20 cellular contexts compared by ENCODE assay signal in genomic region chr1:230806552-230806951, GRCh38. TPM values are rescaled to one million over a fixed set of nuclear protein-coding genes. Genes with fewer than 3 reads are reported as not detected.
DNase-seq lines count a peak whose midpoint lies in the region; ATAC-seq and TF ChIP-seq lines count a peak whose summit lies in the region.
"Had no signal": no experiment of that assay in that cellular context is flagged by ENCODE, and none has a peak within 500 bp of the region (broad histone marks: within the 10 kb centered on the region; RNA-seq: fewer than 3 reads in every experiment).

No MANE protein-coding gene starts in this region.

- TF ChIP-seq EP300 in esophagus muscularis mucosa (IDR thresholded peaks at IDR 0.05), result no peak

- H3K36me3 ChIP-seq in esophagus muscularis mucosa, result no peaks in the 10 kb centered on the region
- no peaks in the 10 kb centered on the region for H3K36me3 ChIP-seq in gastrocnemius medialis
- H3K36me3 ChIP-seq in GM23338 (ENCODE audit: insufficient read depth), result no peaks in the 10 kb centered on the region

- H3K27me3 ChIP-seq in right cardiac atrium (ENCODE audit: control insufficient read depth, insufficient read depth), result no peaks in the 10 kb centered on the region
- no peaks in the 10 kb centered on the region for H3K27me3 ChIP-seq in esophagus muscularis mucosa
- no peaks in the 10 kb centered on the region for H3K27me3 ChIP-seq in gastrocnemius medialis
- H3K27me3 ChIP-seq in GM23338 (ENCODE audit: insufficient read depth), result no peaks in the 10 kb centered on the region

- no peak for TF ChIP-seq POLR2A in esophagus muscularis mucosa (IDR thresholded peaks at IDR 0.05; ENCODE audit: low read depth)
- no peak for TF ChIP-seq POLR2A in gastrocnemius medialis (IDR thresholded peaks at IDR 0.05)

- H3K4me3 ChIP-seq in right cardiac atrium (ENCODE audit: low read length) (no peak overlapping the region), esophagus muscularis mucosa (no peak overlapping the region), gastrocnemius medialis (no peak overlapping the region), GM23338 (no peak overlapping the region)

- no peak for TF ChIP-seq CTCF in esophagus muscularis mucosa (IDR thresholded peaks at IDR 0.05)
- TF ChIP-seq CTCF in gastrocnemius medialis (IDR thresholded peaks at IDR 0.05 in 4 of 5, conservative IDR thresholded peaks at IDR 0.05 in 1 of 5), result no peak
- TF ChIP-seq CTCF in GM23338 (conservative IDR thresholded peaks at IDR 0.05; ENCODE audit: low read depth in 2 of 2), result no peak

- H3K27me3 Mint-ChIP-seq in GM23338 (ENCODE audit: insufficient read depth, low read depth, poor library complexity), result peaks cover 3% of the 10 kb centered on the region
- H3K27me3 Mint-ChIP-seq in effector memory CD8-positive, alpha-beta T cell, result peaks cover 8 to 13% of the 10 kb centered on the region in 2 donors

- no peak overlapping the region for H2AFZ ChIP-seq in GM23338

- no peak for ATAC-seq in right cardiac atrium
- no peak for ATAC-seq in gastrocnemius medialis
- no peak for ATAC-seq in GM23338
- no peak for ATAC-seq in effector memory CD8-positive, alpha-beta T cell (replicated peaks)

- H3K9me3 Mint-ChIP-seq in GM23338, result no peaks in the 10 kb centered on the region
- no peaks in the 10 kb centered on the region for H3K9me3 Mint-ChIP-seq in effector memory CD8-positive, alpha-beta T cell

- H3K4me1 Mint-ChIP-seq in GM23338, result no peaks in the 10 kb centered on the region
- no peaks in the 10 kb centered on the region for H3K4me1 Mint-ChIP-seq in effector memory CD8-positive, alpha-beta T cell (ENCODE audit: low read depth in 2 of 2)

- H3K27ac ChIP-seq in right cardiac atrium (ENCODE audit: low read length) (peak overlapping the region; percentile 16), esophagus muscularis mucosa (replicated peaks in 1 of 4) (peak overlapping the region in 1 of 4 donors; percentile 15), gastrocnemius medialis (peak overlapping the region; percentile 75 to 84 (median 80)), GM23338 (ENCODE audit: low read depth) (no peak overlapping the region)
- H3K27ac ChIP-seq: C4-2B, HL-60 had no signal

- no peak overlapping the region for H3K27ac Mint-ChIP-seq in GM23338
- H3K27ac Mint-ChIP-seq in effector memory CD8-positive, alpha-beta T cell, result no peak overlapping the region
- H3K27ac Mint-ChIP-seq: IgD-negative memory B cell had no signal

- H3K36me3 Mint-ChIP-seq in GM23338 (ENCODE audit: low read depth), result no peaks in the 10 kb centered on the region
- H3K36me3 Mint-ChIP-seq in effector memory CD8-positive, alpha-beta T cell (ENCODE audit: insufficient read depth), result no peaks in the 10 kb centered on the region
- H3K36me3 Mint-ChIP-seq: IgD-negative memory B cell had no signal

- no peak overlapping the region for H3K4me3 Mint-ChIP-seq in GM23338
- no peak overlapping the region for H3K4me3 Mint-ChIP-seq in effector memory CD8-positive, alpha-beta T cell
- H3K4me3 Mint-ChIP-seq: IgD-negative memory B cell had no signal

- DNase-seq in right cardiac atrium, result no peak
- DNase-seq in cardiac septum (ENCODE audit: low spot score), result no peak
- peak; percentile 57 for DNase-seq in esophagus muscularis mucosa (ENCODE audit: extremely low spot score)
- no peak for DNase-seq in gastrocnemius medialis
- DNase-seq in GM23338 (ENCODE audit: low spot score), result no peak
- DNase-seq in activated T-cell treated with anti-CD3 and anti-CD28 coated beads for 4 hours, result no peak
- no peak for DNase-seq in effector memory CD8-positive, alpha-beta T cell
- DNase-seq in NCI-H1417 (lab: John Stamatoyannopoulos, UW), result no peak
- DNase-seq: DND-41; HCEC 1CT; Kasumi-1; NCI-H1105; NCI-H1930; NCI-H69; NK-92 treated with Interleukin-12 subunit alpha and Interleukin-12 subunit beta, amount 100 ng/mL, for 24 hours had no signal

- no peaks in the 10 kb centered on the region for H3K9me2 ChIP-seq in GM23338 (ENCODE audit: insufficient read depth)

- H3K4me2 ChIP-seq in GM23338, result no peak overlapping the region

- H4K20me1 ChIP-seq in GM23338 (replicated peaks; ENCODE audit: insufficient read depth), result no peaks in the 10 kb centered on the region

- whole genome bisulfite sequencing in right cardiac atrium, result 48% methylated on average over 2 of the region's 2 CpGs
- WGBS in esophagus muscularis mucosa, result 70% methylated on average over 2 of the region's 2 CpGs

- H3K9me3 ChIP-seq in right cardiac atrium (ENCODE audit: control insufficient read depth, low read length) (no peaks in the 10 kb centered on the region), esophagus muscularis mucosa (no peaks in the 10 kb centered on the region), gastrocnemius medialis (no peaks in the 10 kb centered on the region)

- in situ Hi-C loops in gastrocnemius medialis (cut with MboI; ENCODE audit: low sequenced_read_pairs in 4 of 4), result loop anchor here in 1 of 4 donors (10.0 to 25.0 kb wide), 2 partner anchors 108 to 406 kb away; no protein-coding TSS in a partner anchor

- H3K79me2 ChIP-seq in GM23338 (replicated peaks; ENCODE audit: insufficient read depth), result no peaks in the 10 kb centered on the region

- H3K4me1 ChIP-seq in right cardiac atrium (ENCODE audit: control insufficient read depth, insufficient read depth, low read length), result peaks cover 12% of the 10 kb centered on the region
- peaks cover 0 to 15% (median 6%) of the 10 kb centered on the region in 4 donors for H3K4me1 ChIP-seq in esophagus muscularis mucosa
- peaks cover 26 to 41% of the 10 kb centered on the region in 2 donors for H3K4me1 ChIP-seq in gastrocnemius medialis
- H3K4me1 ChIP-seq in GM23338 (ENCODE audit: insufficient read depth), result no peaks in the 10 kb centered on the region

- no peaks in the 10 kb centered on the region for H3F3A ChIP-seq in GM23338 (replicated peaks; ENCODE audit: low read depth)

- intact Hi-C loops in right cardiac atrium (cut with DNase I), result loop anchor here in 1 of 4 donors (10.0 kb wide), 1 partner anchor 58 kb away; the partner anchor contains the start of gene C1orf198
- intact Hi-C loops in cardiac septum (cut with DNase I), result loop anchor here (5.0 kb wide), 1 partner anchor 61 kb away; the partner anchor contains the start of gene C1orf198
- intact Hi-C loops in esophagus muscularis mucosa (cut with DNase I), result no loop called here
- intact Hi-C loops in gastrocnemius medialis (cut with DNase I; ENCODE audit: low total_unique reads), result loop anchor here (2.0 kb wide), 1 partner anchor 58 kb away; no protein-coding TSS in a partner anchor

TF ChIP-seq in GM23338, 12 proteins besides CTCF, POLR2A, EP300 and RAD21:
- TF ChIP-seq EZH2phosphoT487 (IDR thresholded peaks at IDR 0.05; ENCODE audit: unreplicated experiment) (no peak), ZNF114 (CRISPR knock-in tag; IDR thresholded peaks at IDR 0.05) (no peak), NANOG (IDR thresholded peaks at IDR 0.05; ENCODE audit: borderline replicate concordance) (no peak), JUNB (IDR thresholded peaks at IDR 0.05; ENCODE audit: unreplicated experiment) (no peak), STAT1 (IDR thresholded peaks at IDR 0.05; ENCODE audit: unreplicated experiment) (no peak), EZH2 (IDR thresholded peaks at IDR 0.05; ENCODE audit: low read depth, unreplicated experiment) (no peak)
- TF ChIP-seq, protein P1, sequence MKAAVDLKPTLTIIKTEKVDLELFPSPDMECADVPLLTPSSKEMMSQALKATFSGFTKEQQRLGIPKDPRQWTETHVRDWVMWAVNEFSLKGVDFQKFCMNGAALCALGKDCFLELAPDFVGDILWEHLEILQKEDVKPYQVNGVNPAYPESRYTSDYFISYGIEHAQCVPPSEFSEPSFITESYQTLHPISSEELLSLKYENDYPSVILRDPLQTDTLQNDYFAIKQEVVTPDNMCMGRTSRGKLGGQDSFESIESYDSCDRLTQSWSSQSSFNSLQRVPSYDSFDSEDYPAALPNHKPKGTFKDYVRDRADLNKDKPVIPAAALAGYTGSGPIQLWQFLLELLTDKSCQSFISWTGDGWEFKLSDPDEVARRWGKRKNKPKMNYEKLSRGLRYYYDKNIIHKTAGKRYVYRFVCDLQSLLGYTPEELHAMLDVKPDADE (IDR thresholded peaks at IDR 0.05), result no peak
TF ChIP-seq in GM23338: peak in this region for 0.

RNA-seq across cellular contexts. Expression of gene CAPN9, which starts 59.4 kb away (rescaled TPM):
- total RNA-seq in right cardiac atrium (under 1 TPM; 0.23 to 0.53 (median 0.28) TPM), cardiac septum (0.38 TPM), esophagus muscularis mucosa (not detected), gastrocnemius medialis (not detected)
- polyA plus RNA-seq in right cardiac atrium (0.25 TPM), GM23338 (2016; fragmentation: Nextera tagmentation; extraction: Ambion mirVana) (0.33 TPM in 1 of 2 replicates, not detected in the other)
- 0.07 TPM in 1 of 2 replicates, not detected in the other for total RNA-seq in GM23338 (2014; rRNA removed; shearing (Covaris generic))
- total RNA-seq: A673, OCI-LY7 had no signal
- polyA plus RNA-seq: IgD-negative memory B cell had no signal
